In the genomic region with DNA sequence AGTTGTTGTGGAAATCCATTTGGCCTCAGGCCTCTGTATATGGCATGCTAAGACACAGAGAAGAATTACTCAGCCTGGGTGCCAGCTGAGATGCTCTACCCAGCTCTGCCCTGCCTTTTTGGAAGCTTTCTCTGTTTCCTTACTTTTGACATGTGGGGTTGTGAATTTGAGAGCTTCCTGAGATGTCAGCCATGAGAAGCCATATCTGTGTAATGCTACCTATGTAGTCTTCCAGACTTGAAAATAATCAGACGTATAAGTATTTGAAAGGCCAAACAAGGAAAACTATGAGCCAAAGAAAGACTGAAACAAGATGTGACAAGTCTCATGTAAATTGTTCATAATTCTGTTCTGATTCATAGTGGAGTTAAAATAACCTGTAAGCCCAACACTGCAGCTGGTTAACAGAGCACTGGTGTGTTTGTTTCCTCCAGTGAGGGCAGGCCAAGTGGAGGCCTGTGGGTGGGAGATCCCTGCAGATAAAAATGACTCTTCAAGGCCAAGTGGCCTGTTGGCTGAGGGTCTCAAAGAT, we compare ENCODE assay signal across 19 cellular contexts.
DNase-seq lines count a peak whose midpoint lies in the region; ATAC-seq and TF ChIP-seq lines count a peak whose summit lies in the region.
"Had no signal": no experiment of that assay in that cellular context is flagged by ENCODE, and none has a peak within 500 bp of the region (broad histone marks: within the 10 kb centered on the region; RNA-seq: fewer than 3 reads in every experiment).

No MANE protein-coding gene starts in this region.

- 30 to 50% methylated on average over 1 of the region's 1 CpG for WGBS in gastroesophageal sphincter (ENCODE audit: low coverage in 1 of 2), 2 donors

- peaks cover 58% of the 10 kb centered on the region for H3K4me1 Mint-ChIP-seq in HFFc6 (ENCODE audit: low read depth)
- H3K4me1 Mint-ChIP-seq in MCF 10A (ENCODE audit: insufficient read depth, unreplicated experiment): peaks cover 54% of the 10 kb centered on the region

- TF ChIP-seq POLR2A in gastroesophageal sphincter (IDR thresholded peaks at IDR 0.05): no peak

- H3K9me3 Mint-ChIP-seq in HFFc6: no peaks in the 10 kb centered on the region
- peaks cover 2% of the 10 kb centered on the region for H3K9me3 Mint-ChIP-seq in MCF 10A (ENCODE audit: unreplicated experiment)

- DNase-seq in HFFc6 (peak; percentile 22), MCF 10A (ENCODE audit: unreplicated experiment) (peak; percentile 16), NCI-H1417 (lab: John Stamatoyannopoulos, UW) (no peak), NCI-H2081 (lab: John Stamatoyannopoulos, UW) (no peak)
- DNase-seq: activated CD4-positive, alpha-beta T cell treated with anti-CD3 and anti-CD28 coated beads, Interleukin-2, amount 50 U/mL, for 4 hours; brain microvascular endothelial cell; mucosa of descending colon; NCI-H2171 treated with DMSO at 0.1 percent for 48 hours; NCI-H82; small intestine; stimulated activated CD4-positive, alpha-beta T cell treated with anti-CD3 and anti-CD28 coated beads, Interleukin-4, amount 100 ng/mL, for 4 hours; stimulated activated CD8-positive, alpha-beta memory T cell treated with anti-CD3 and anti-CD28 coated beads, Interleukin-4, amount 100 ng/mL, for 48 hours; SW 1271; testis had no signal

- no peak for TF ChIP-seq CTCF in HFFc6 (IDR thresholded peaks at IDR 0.05)
- TF ChIP-seq CTCF in MCF 10A (IDR thresholded peaks at IDR 0.05; ENCODE audit: unreplicated experiment): no peak
- no peak for TF ChIP-seq CTCF in gastroesophageal sphincter (IDR thresholded peaks at IDR 0.05)

- H3K27me3 Mint-ChIP-seq in HFFc6 (ENCODE audit: insufficient read depth) (no peaks in the 10 kb centered on the region), MCF 10A (ENCODE audit: insufficient read depth, unreplicated experiment) (no peaks in the 10 kb centered on the region)

- no peaks in the 10 kb centered on the region for H3K9me3 ChIP-seq in gastroesophageal sphincter
- H3K9me3 ChIP-seq: mucosa of descending colon, testis had no signal

- peak; percentile 48 for ATAC-seq in gastroesophageal sphincter
- ATAC-seq in GM19035 (IDR thresholded peaks at IDR 0.05; ENCODE audit: unreplicated experiment): no peak
- ATAC-seq in GM21717 (IDR thresholded peaks at IDR 0.05; ENCODE audit: unreplicated experiment): no peak
- ATAC-seq: mucosa of descending colon had no signal

- H3K27me3 ChIP-seq in gastroesophageal sphincter: no peaks in the 10 kb centered on the region
- H3K27me3 ChIP-seq: brain microvascular endothelial cell, testis had no signal

- H3K4me1 ChIP-seq in gastroesophageal sphincter: peaks cover 11 to 63% (median 17%) of the 10 kb centered on the region in 3 donors

- no peak overlapping the region for H3K4me3 ChIP-seq in gastroesophageal sphincter
- H3K4me3 ChIP-seq in skin epidermis: no peak overlapping the region
- H3K4me3 ChIP-seq: mucosa of descending colon, testis had no signal

- POLR2A ChIA-PET in MCF 10A (lab: Yijun Ruan, JAX): interaction anchor here (0.8 to 2.7 kb wide), 17 partner anchors 8 to 318 kb away, joined by 3 to 12 read pairs (median 4); no protein-coding TSS in a partner anchor

- peak overlapping the region; percentile 54 to 71 (median 64) for H3K27ac ChIP-seq in gastroesophageal sphincter
- H3K27ac ChIP-seq in skin epidermis: peak overlapping the region in 20 of 21 experiments; percentile 47 to 87 (median 66)
- H3K27ac ChIP-seq: brain microvascular endothelial cell, testis had no signal

- CTCF ChIA-PET in MCF 10A (lab: Yijun Ruan, JAX): interaction anchor here (0.7 kb wide), 1 partner anchor 1103 kb away, joined by 3 read pairs; a partner anchor contains a TSS

- TF ChIP-seq EP300 in gastroesophageal sphincter (IDR thresholded peaks at IDR 0.05): no peak

- H3K36me3 Mint-ChIP-seq in HFFc6 (ENCODE audit: low read depth) (no peaks in the 10 kb centered on the region), MCF 10A (ENCODE audit: insufficient read depth, unreplicated experiment) (peaks cover 3% of the 10 kb centered on the region)
- H3K36me3 Mint-ChIP-seq: activated naive CD8-positive, alpha-beta T cell had no signal

- BruUV-seq in MCF 10A (replicated peaks; lab: Mats Ljungman, UMichigan): no TSS peak

- H3K36me3 ChIP-seq in gastroesophageal sphincter: no peaks in the 10 kb centered on the region
- H3K36me3 ChIP-seq: brain microvascular endothelial cell had no signal

- intact Hi-C loops in MCF 10A (cut with micrococcal nuclease): no loop called here

- H3K4me3 Mint-ChIP-seq in HFFc6: peak overlapping the region; percentile 39
- no peak overlapping the region for H3K4me3 Mint-ChIP-seq in MCF 10A (ENCODE audit: unreplicated experiment)
- H3K4me3 Mint-ChIP-seq: activated naive CD8-positive, alpha-beta T cell had no signal

- H3K27ac Mint-ChIP-seq in HFFc6: peak overlapping the region; percentile 77
- peak overlapping the region; percentile 84 for H3K27ac Mint-ChIP-seq in MCF 10A (ENCODE audit: low read depth, unreplicated experiment)
- H3K27ac Mint-ChIP-seq: activated naive CD8-positive, alpha-beta T cell had no signal

Comparison
In these comparisons a context has a peak if more than half of its experiments do, and no peak if none do; other contexts are left out.
1. DNase-seq: peak in HFFc6 (single experiment) and MCF 10A (single experiment); none in NCI-H1417 (0 of 3) and NCI-H2081 (0 of 2).